1 cellular context compared by ENCODE assay signal in genomic region chr7:8094164-8095140, GRCh38.
TF ChIP-seq lines count a peak whose summit lies in the region.

No MANE protein-coding gene starts in this region.

TF ChIP-seq in liver, 16 proteins besides CTCF, POLR2A, EP300 and RAD21 (continued from another document):
- TF ChIP-seq REST (IDR thresholded peaks at IDR 0.05), result no peak
- TF ChIP-seq FOXA1 (IDR thresholded peaks at IDR 0.05), result no peak
- peak; percentile 81 for TF ChIP-seq SP1 (IDR thresholded peaks at IDR 0.05)
- peak; percentile 56 for TF ChIP-seq ATF3 (IDR thresholded peaks at IDR 0.05)
TF ChIP-seq in liver: peak in this region for 7.
